ENCODE assay signal across 16 cellular contexts in the genomic region with DNA sequence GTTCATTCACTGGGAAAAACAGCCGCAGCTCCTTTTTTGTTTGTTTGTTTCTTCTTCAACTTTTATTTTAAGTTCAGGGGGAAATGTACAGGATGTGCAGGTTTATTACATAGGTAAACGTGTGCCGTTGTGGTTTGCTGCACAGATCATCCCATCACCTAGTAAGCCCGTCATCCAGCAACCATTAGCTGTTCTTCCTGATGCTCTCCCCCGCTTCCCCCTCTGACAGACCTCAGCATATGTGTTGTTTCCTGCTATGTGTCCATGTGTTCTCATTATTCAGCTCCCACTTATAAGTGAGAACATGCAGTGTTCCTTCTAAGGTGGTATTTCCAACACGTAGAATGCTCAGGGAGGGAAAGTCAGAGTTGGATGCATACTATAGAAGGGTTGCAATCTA.
DNase-seq lines count a peak whose midpoint lies in the region; ATAC-seq and TF ChIP-seq lines count a peak whose summit lies in the region.
"Had no signal": no experiment of that assay in that cellular context is flagged by ENCODE, and none has a peak within 500 bp of the region (broad histone marks: within the 10 kb centered on the region; RNA-seq: fewer than 3 reads in every experiment).

No MANE protein-coding gene starts in this region.

- intact Hi-C loops in Calu3 (cut with micrococcal nuclease; ENCODE audit: unreplicated experiment) (no loop called here), prostate gland (cut with DNase I) (no loop called here)

- H3K27ac Mint-ChIP-seq in Calu3 (ENCODE audit: unreplicated experiment) = peak overlapping the region; percentile 48
- H3K27ac Mint-ChIP-seq: T-cell, WTC11 had no signal

- H3K4me1 Mint-ChIP-seq in Calu3 (ENCODE audit: low read depth, unreplicated experiment) = no peaks in the 10 kb centered on the region

- CTCF ChIA-PET in Calu3 (lab: Charles Lee) = interaction anchor here (0.9 kb wide), 1 partner anchor 20 kb away, joined by 6 read pairs; no protein-coding TSS in a partner anchor

- H3K27ac ChIP-seq in gastroesophageal sphincter (peak overlapping the region in 3 of 4 donors; percentile 22 to 55 (median 40)), prostate gland (peak overlapping the region; percentile 54 to 74)

- no peak overlapping the region for H3K9ac ChIP-seq in adipocyte (ENCODE audit: low read length)

- DNase-seq in Calu3 (no peak), adipocyte (ENCODE audit: low read depth) (no peak), prostate gland (ENCODE audit: low spot score) (no peak), NCI-H1092 treated with DMSO at 0.1 percent for 48 hours (lab: John Stamatoyannopoulos, UW) (no peak), NCI-H1048 (lab: John Stamatoyannopoulos, UW) (no peak), GM03348 (ENCODE audit: low spot score) (no peak), NCI-H2107 (lab: John Stamatoyannopoulos, UW) (no peak)
- DNase-seq: activated gamma-delta T cell treated with Interleukin-2 at 50 U/mL for 16 hours, head of caudate nucleus, NCI-H2029 treated with DMSO at 0.1 percent for 48 hours, NCI-H526 treated with DMSO at 0.1 percent for 48 hours, T-cell had no signal

- H3K36me3 Mint-ChIP-seq in Calu3 (ENCODE audit: insufficient read depth, unreplicated experiment) = no peaks in the 10 kb centered on the region
- H3K36me3 Mint-ChIP-seq: T-cell, WTC11 had no signal

- H3K4me1 ChIP-seq in adipocyte (ENCODE audit: control insufficient read depth, insufficient read depth, low read length) (peaks cover 17% of the 10 kb centered on the region), gastroesophageal sphincter (peaks cover 0 to 7% (median 0%) of the 10 kb centered on the region in 3 donors), prostate gland (replicated peaks) (no peaks in the 10 kb centered on the region)

- H3K9me3 Mint-ChIP-seq in Calu3 (ENCODE audit: low read depth, unreplicated experiment) = no peaks in the 10 kb centered on the region
- H3K9me3 Mint-ChIP-seq: T-cell, WTC11 had no signal

- ATAC-seq in gastroesophageal sphincter = no peak
- ATAC-seq: Panc1, T-cell had no signal

- no peaks in the 10 kb centered on the region for H3K36me3 ChIP-seq in adipocyte (ENCODE audit: control insufficient read depth, insufficient read depth, low read length, severe bottlenecking)
- no peaks in the 10 kb centered on the region for H3K36me3 ChIP-seq in gastroesophageal sphincter
- H3K36me3 ChIP-seq in prostate gland = no peaks in the 10 kb centered on the region
- H3K36me3 ChIP-seq: transverse colon had no signal

- no peak for TF ChIP-seq EP300 in gastroesophageal sphincter (IDR thresholded peaks at IDR 0.05)

- WGBS in gastroesophageal sphincter (ENCODE audit: low coverage in 1 of 2), 2 donors = 41 to 44% methylated on average over 6 of the region's 6 CpGs
- 24% methylated on average over 6 of the region's 6 CpGs for WGBS in prostate gland

- peak overlapping the region; percentile 66 for H3K4me3 ChIP-seq in adipocyte (ENCODE audit: low read length)
- peak overlapping the region in 1 of 2 donors; percentile 18 for H3K4me3 ChIP-seq in gastroesophageal sphincter
- no peak overlapping the region for H3K4me3 ChIP-seq in prostate gland
- H3K4me3 ChIP-seq: transverse colon had no signal

- TF ChIP-seq POLR2A in gastroesophageal sphincter (IDR thresholded peaks at IDR 0.05) (no peak), prostate gland (IDR thresholded peaks at IDR 0.05) (no peak)

- no peaks in the 10 kb centered on the region for H3K27me3 Mint-ChIP-seq in Calu3 (ENCODE audit: unreplicated experiment)

- no TSS peak for BruUV-seq in Calu3 (replicated peaks; lab: Mats Ljungman, UMichigan)

- H3K9me3 ChIP-seq in adipocyte (ENCODE audit: control insufficient read depth, low read length) (no peaks in the 10 kb centered on the region), gastroesophageal sphincter (no peaks in the 10 kb centered on the region), prostate gland (no peaks in the 10 kb centered on the region)
- H3K9me3 ChIP-seq: transverse colon had no signal

- H3K27me3 ChIP-seq in adipocyte (replicated peaks; ENCODE audit: control insufficient read depth, insufficient read depth, low read length) = no peaks in the 10 kb centered on the region
- H3K27me3 ChIP-seq in gastroesophageal sphincter = no peaks in the 10 kb centered on the region
- no peaks in the 10 kb centered on the region for H3K27me3 ChIP-seq in prostate gland (replicated peaks; ENCODE audit: insufficient read depth)
- H3K27me3 ChIP-seq: transverse colon had no signal

- TF ChIP-seq CTCF in Calu3 (IDR thresholded peaks at IDR 0.05; ENCODE audit: unreplicated experiment) = no peak
- no peak for TF ChIP-seq CTCF in gastroesophageal sphincter (IDR thresholded peaks at IDR 0.05)
- TF ChIP-seq CTCF in prostate gland (IDR thresholded peaks at IDR 0.05) = no peak

- H3K4me3 Mint-ChIP-seq in Calu3 (ENCODE audit: low read depth, unreplicated experiment) = no peak overlapping the region
- H3K4me3 Mint-ChIP-seq: WTC11 had no signal
